1 cellular context compared by ENCODE assay signal in genomic region chr10:102394079-102394800, GRCh38.
TF ChIP-seq lines count a peak whose summit lies in the region.

No MANE protein-coding gene starts in this region.

TF ChIP-seq in HCT116, 20 proteins besides CTCF, POLR2A, EP300 and RAD21:
- TF ChIP-seq SRF (IDR thresholded peaks at IDR 0.05; ENCODE audit: low read depth), result no peak
- peak; percentile 3 for TF ChIP-seq YY1 (IDR thresholded peaks at IDR 0.05; ENCODE audit: extremely low read depth, insufficient replicate concordance, low read depth, low read length)
- peak; percentile 74 for TF ChIP-seq POLR2AphosphoS5 (IDR thresholded peaks at IDR 0.05; ENCODE audit: low read depth, low read length)
TF ChIP-seq in HCT116: peak in this region for 2.
